Comparison of ENCODE assay signal across 1 cellular context in genomic region chr6:44063561-44064059, GRCh38.
TF ChIP-seq lines count a peak whose summit lies in the region.

No MANE protein-coding gene starts in this region.

TF ChIP-seq in H1, 55 proteins besides CTCF, POLR2A, EP300 and RAD21:
- TF ChIP-seq TEAD4 (IDR thresholded peaks at IDR 0.05; ENCODE audit: low read depth, low read length) (no peak), NANOG (IDR thresholded peaks at IDR 0.05; ENCODE audit: insufficient read depth, low read depth, low read length, poor library complexity, severe bottlenecking) (no peak), CEBPB (IDR thresholded peaks at IDR 0.05; ENCODE audit: low read depth, low read length) (no peak), EZH2 (IDR thresholded peaks at IDR 0.05; ENCODE audit: low read depth, low read length, severe bottlenecking) (no peak), RBBP5 (IDR thresholded peaks at IDR 0.05; ENCODE audit: borderline replicate concordance, low read depth, low read length) (no peak), GABPA (IDR thresholded peaks at IDR 0.05; ENCODE audit: borderline replicate concordance, insufficient read depth, low read length) (no peak), E2F6 (IDR thresholded peaks at IDR 0.05) (no peak), SP2 (IDR thresholded peaks at IDR 0.05; ENCODE audit: low read length) (no peak), KDM5A (IDR thresholded peaks at IDR 0.05; ENCODE audit: low read length) (no peak)
